ENCODE assay signal across 11 cellular contexts in the genomic region with DNA sequence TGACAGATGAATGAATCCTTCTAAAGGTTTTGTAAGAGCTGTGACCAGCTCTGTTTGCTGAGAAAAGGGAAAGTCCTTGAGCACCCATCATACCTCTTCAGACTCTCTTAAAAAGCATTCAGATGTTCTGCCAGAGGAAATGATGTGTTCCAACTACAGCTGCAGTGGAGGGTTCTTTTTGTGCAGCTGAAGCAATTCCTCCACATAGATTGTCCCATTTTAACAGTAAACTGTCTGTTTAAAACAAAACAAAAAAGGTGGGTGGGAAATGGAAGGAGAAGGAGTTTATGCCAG.
A peak's percentile ranks its signal among the peaks of the same experiment; 100 is the strongest.
DNase-seq lines count a peak whose midpoint lies in the region; ATAC-seq, FAIRE-seq and TF ChIP-seq lines count a peak whose summit lies in the region.
"Had no signal": no experiment of that assay in that cellular context is flagged by ENCODE, and none has a peak within 500 bp of the region (broad histone marks: within the 10 kb centered on the region; RNA-seq: fewer than 3 reads in every experiment).

No MANE protein-coding gene starts in this region.

- peaks cover 0 to 11% (median 0%) of the 10 kb centered on the region in 5 donors for H3K27me3 Mint-ChIP-seq in naive thymus-derived CD8-positive, alpha-beta T cell
- H3K27me3 Mint-ChIP-seq in WTC11 (ENCODE audit: low read depth): no peaks in the 10 kb centered on the region; the same call in 1 of the 2 replicates

- H3K27ac Mint-ChIP-seq in naive thymus-derived CD8-positive, alpha-beta T cell: peak overlapping the region in 7 of 10 donors; percentile 3 to 68 (median 29)
- no peak overlapping the region for H3K27ac Mint-ChIP-seq in stimulated activated effector memory CD8-positive, alpha-beta T cell treated with anti-CD3 and anti-CD28 coated beads, Interleukin-12 subunit alpha, Interleukin-12 subunit beta, amount 100 ng/mL, for 72 hours
- H3K27ac Mint-ChIP-seq in WTC11: no peak overlapping the region; the same call in 1 of the 2 replicates
- H3K27ac Mint-ChIP-seq: CD4-positive, alpha-beta memory T cell had no signal

- peaks cover 14% of the 10 kb centered on the region for H3K4me1 ChIP-seq in adipocyte (ENCODE audit: control insufficient read depth, insufficient read depth, low read length)
- peaks cover 3 to 4% of the 10 kb centered on the region in 2 donors for H3K4me1 ChIP-seq in small intestine (ENCODE audit: control insufficient read depth in 2 of 2, insufficient read depth in 1 of 2, low read depth in 1 of 2, low read length in 1 of 2)

- peak overlapping the region in 4 of 10 donors; percentile 0 to 54 (median 15) for H3K4me3 Mint-ChIP-seq in naive thymus-derived CD8-positive, alpha-beta T cell
- no peak overlapping the region for H3K4me3 Mint-ChIP-seq in stimulated activated effector memory CD8-positive, alpha-beta T cell treated with anti-CD3 and anti-CD28 coated beads, Interleukin-12 subunit alpha, Interleukin-12 subunit beta, amount 100 ng/mL, for 72 hours
- no peak overlapping the region for H3K4me3 Mint-ChIP-seq in WTC11
- H3K4me3 Mint-ChIP-seq: CD4-positive, alpha-beta memory T cell had no signal

- no peaks in the 10 kb centered on the region for H3K27me3 ChIP-seq in adipocyte (replicated peaks; ENCODE audit: control insufficient read depth, insufficient read depth, low read length)
- H3K27me3 ChIP-seq in small intestine (ENCODE audit: control insufficient read depth in 2 of 2, insufficient read depth in 2 of 2, low read length in 2 of 2): peaks cover 0 to 2% of the 10 kb centered on the region in 2 donors

- CTCF ChIA-PET in WTC11 (lab: Charles Lee): no interaction called here

- H3K4me3 ChIP-seq in adipocyte (ENCODE audit: low read length): no peak overlapping the region
- H3K4me3 ChIP-seq in small intestine (ENCODE audit: low read depth in 1 of 2, low read length in 2 of 2): no peak overlapping the region

- H3K36me3 ChIP-seq in adipocyte (ENCODE audit: control insufficient read depth, insufficient read depth, low read length, severe bottlenecking): no peaks in the 10 kb centered on the region
- no peaks in the 10 kb centered on the region for H3K36me3 ChIP-seq in small intestine (ENCODE audit: control insufficient read depth in 2 of 2, insufficient read depth in 2 of 2, low read length in 2 of 2)

- H3K27ac ChIP-seq in small intestine (ENCODE audit: low read depth in 1 of 2, low read length in 1 of 2): no peak overlapping the region

- no peak for FAIRE-seq in small intestine (lab: Jason Lieb, UNC)

- DNase-seq in adipocyte (ENCODE audit: low read depth) (peak; percentile 33), activated gamma-delta T cell (lab: John Stamatoyannopoulos, UW) (no peak), small intestine (no peak), WTC11 (ENCODE audit: low spot score) (no peak)
- no peak for DNase-seq in naive thymus-derived CD8-positive, alpha-beta T cell
- no peak for DNase-seq in stimulated activated effector memory CD8-positive, alpha-beta T cell treated with anti-CD3 and anti-CD28 coated beads, Interleukin-12 subunit alpha, Interleukin-12 subunit beta, amount 100 ng/mL, for 72 hours (ENCODE audit: low spot score in 2 of 2)
- DNase-seq: activated effector memory CD4-positive, alpha-beta T cell treated with anti-CD3 and anti-CD28 coated beads, Interleukin-2, amount 50 U/mL, for 16 hours; CD4-positive, alpha-beta memory T cell; foreskin fibroblast had no signal

- H3K9me3 ChIP-seq in adipocyte (ENCODE audit: control insufficient read depth, low read length) (no peaks in the 10 kb centered on the region), small intestine (ENCODE audit: control insufficient read depth, low read depth) (no peaks in the 10 kb centered on the region)

- no peak overlapping the region for H3K9ac ChIP-seq in adipocyte (ENCODE audit: low read length)

- POLR2A ChIA-PET in naive thymus-derived CD8-positive, alpha-beta T cell (lab: Charles Lee): no interaction called here
- POLR2A ChIA-PET in WTC11 (lab: Charles Lee): no interaction called here

- peak; percentile 58 for ATAC-seq in GM18502 (IDR thresholded peaks at IDR 0.05; ENCODE audit: poor library complexity, unreplicated experiment)
- peak; percentile 53 for ATAC-seq in HG02852 (IDR thresholded peaks at IDR 0.05; ENCODE audit: unreplicated experiment)
- ATAC-seq in naive thymus-derived CD8-positive, alpha-beta T cell: peak in 1 of 2 donors; percentile 45
- no peak for ATAC-seq in stimulated activated effector memory CD8-positive, alpha-beta T cell treated with anti-CD3 and anti-CD28 coated beads, Interleukin-12 subunit alpha, Interleukin-12 subunit beta, amount 100 ng/mL, for 72 hours
- no peak for ATAC-seq in WTC11

- peaks cover 8 to 28% (median 13%) of the 10 kb centered on the region in 4 donors for H3K4me1 Mint-ChIP-seq in naive thymus-derived CD8-positive, alpha-beta T cell
- peaks cover 8% of the 10 kb centered on the region for H3K4me1 Mint-ChIP-seq in stimulated activated effector memory CD8-positive, alpha-beta T cell treated with anti-CD3 and anti-CD28 coated beads, Interleukin-12 subunit alpha, Interleukin-12 subunit beta, amount 100 ng/mL, for 72 hours
- peaks cover 28% of the 10 kb centered on the region for H3K4me1 Mint-ChIP-seq in WTC11
- H3K4me1 Mint-ChIP-seq: CD4-positive, alpha-beta memory T cell had no signal

- no peaks in the 10 kb centered on the region for H3K9me3 Mint-ChIP-seq in naive thymus-derived CD8-positive, alpha-beta T cell
- H3K9me3 Mint-ChIP-seq in stimulated activated effector memory CD8-positive, alpha-beta T cell treated with anti-CD3 and anti-CD28 coated beads, Interleukin-12 subunit alpha, Interleukin-12 subunit beta, amount 100 ng/mL, for 72 hours: no peaks in the 10 kb centered on the region
- H3K9me3 Mint-ChIP-seq in WTC11: no peaks in the 10 kb centered on the region

- no peak for TF ChIP-seq CTCF in WTC11 (IDR thresholded peaks at IDR 0.05)

- no peaks in the 10 kb centered on the region for H3K36me3 Mint-ChIP-seq in naive thymus-derived CD8-positive, alpha-beta T cell
- no peaks in the 10 kb centered on the region for H3K36me3 Mint-ChIP-seq in stimulated activated effector memory CD8-positive, alpha-beta T cell treated with anti-CD3 and anti-CD28 coated beads, Interleukin-12 subunit alpha, Interleukin-12 subunit beta, amount 100 ng/mL, for 72 hours
- H3K36me3 Mint-ChIP-seq in WTC11: no peaks in the 10 kb centered on the region
- H3K36me3 Mint-ChIP-seq: CD4-positive, alpha-beta memory T cell had no signal

TF ChIP-seq in WTC11, 78 proteins besides CTCF, POLR2A, EP300 and RAD21:
- TF ChIP-seq SP1 (CRISPR knock-in tag; conservative IDR thresholded peaks at IDR 0.05): no peak
- TF ChIP-seq ZNF263 (CRISPR knock-in tag; IDR thresholded peaks at IDR 0.05; ENCODE audit: low read depth): no peak
- TF ChIP-seq FOXK1 (CRISPR knock-in tag; IDR thresholded peaks at IDR 0.05): no peak
- no peak for TF ChIP-seq CBFB (CRISPR knock-in tag; IDR thresholded peaks at IDR 0.05; ENCODE audit: low read depth)
- no peak for TF ChIP-seq SMAD4 (CRISPR knock-in tag; IDR thresholded peaks at IDR 0.05)
- no peak for TF ChIP-seq NFE2L1 (CRISPR knock-in tag; IDR thresholded peaks at IDR 0.05)
- no peak for TF ChIP-seq NFATC4 (CRISPR knock-in tag; IDR thresholded peaks at IDR 0.05)
- no peak for TF ChIP-seq GTF2I (CRISPR knock-in tag; conservative IDR thresholded peaks at IDR 0.05)
- TF ChIP-seq NR1H2 (CRISPR knock-in tag; IDR thresholded peaks at IDR 0.05): no peak
- TF ChIP-seq TEAD4 (CRISPR knock-in tag; IDR thresholded peaks at IDR 0.05): no peak

Comparison
In these comparisons a context has a peak if more than half of its experiments do, and no peak if none do; other contexts are left out.
1. ATAC-seq: peak in GM18502 (single experiment) and HG02852 (single experiment); none in stimulated activated effector memory CD8-positive, alpha-beta T cell treated with anti-CD3 and anti-CD28 coated beads, Interleukin-12 subunit alpha, Interleukin-12 subunit beta, amount 100 ng/mL, for 72 hours (single experiment) and WTC11 (single experiment).
2. H3K27ac Mint-ChIP-seq: peak in naive thymus-derived CD8-positive, alpha-beta T cell (7 of 10); none in stimulated activated effector memory CD8-positive, alpha-beta T cell treated with anti-CD3 and anti-CD28 coated beads, Interleukin-12 subunit alpha, Interleukin-12 subunit beta, amount 100 ng/mL, for 72 hours (single experiment) and WTC11 (single experiment).